Comparison of ENCODE assay signal across 11 cellular contexts in genomic region chr7:20301311-20301939, GRCh38. TPM values are rescaled to one million over a fixed set of nuclear protein-coding genes. Genes with fewer than 3 reads are reported as not detected.
DNase-seq lines count a peak whose midpoint lies in the region; ATAC-seq lines count a peak whose summit lies in the region.
"Had no signal": no experiment of that assay in that cellular context is flagged by ENCODE, and none has a peak within 500 bp of the region (broad histone marks: within the 10 kb centered on the region; RNA-seq: fewer than 3 reads in every experiment).

No MANE protein-coding gene starts in this region.

- no peak overlapping the region for H3K4me3 Mint-ChIP-seq in activated T-cell treated with anti-CD3 and anti-CD28 coated beads, Interleukin-2, amount 50 U/mL, for 72 hours
- no peak overlapping the region for H3K4me3 Mint-ChIP-seq in activated naive CD8-positive, alpha-beta T cell treated with anti-CD3 and anti-CD28 coated beads, Interleukin-2, amount 50 U/mL, for 24 hours
- no peak overlapping the region for H3K4me3 Mint-ChIP-seq in stimulated activated memory B cell treated with anti-CD40 and anti-IgM and Interleukin-4, amounts not matched to agents 10 μg/mL and 1 μg/mL and 100 μg/mL, for 72 hours

- peaks cover 8% of the 10 kb centered on the region for H3K27me3 Mint-ChIP-seq in activated T-cell treated with anti-CD3 and anti-CD28 coated beads, Interleukin-2, amount 50 U/mL, for 72 hours (ENCODE audit: low read depth)
- H3K27me3 Mint-ChIP-seq in activated naive CD8-positive, alpha-beta T cell treated with anti-CD3 and anti-CD28 coated beads, Interleukin-2, amount 50 U/mL, for 24 hours = no peaks in the 10 kb centered on the region
- H3K27me3 Mint-ChIP-seq in stimulated activated memory B cell treated with anti-CD40 and anti-IgM and Interleukin-4, amounts not matched to agents 10 μg/mL and 1 μg/mL and 100 μg/mL, for 72 hours = no peaks in the 10 kb centered on the region

- H3K4me1 Mint-ChIP-seq in activated T-cell treated with anti-CD3 and anti-CD28 coated beads, Interleukin-2, amount 50 U/mL, for 72 hours (ENCODE audit: low read depth) = no peaks in the 10 kb centered on the region
- H3K4me1 Mint-ChIP-seq in activated naive CD8-positive, alpha-beta T cell treated with anti-CD3 and anti-CD28 coated beads, Interleukin-2, amount 50 U/mL, for 24 hours = peaks cover 11% of the 10 kb centered on the region
- H3K4me1 Mint-ChIP-seq in stimulated activated memory B cell treated with anti-CD40 and anti-IgM and Interleukin-4, amounts not matched to agents 10 μg/mL and 1 μg/mL and 100 μg/mL, for 72 hours = peaks cover 32% of the 10 kb centered on the region

- no peak for DNase-seq in activated T-cell treated with anti-CD3 and anti-CD28 coated beads, Interleukin-2, amount 50 U/mL, for 72 hours
- DNase-seq in activated T-cell treated with anti-CD3 and anti-CD28 coated beads, Interleukin-2, amount 50 U/mL, for 1 hour = no peak
- DNase-seq in activated naive CD8-positive, alpha-beta T cell treated with anti-CD3 and anti-CD28 coated beads, Interleukin-2, amount 50 U/mL, for 24 hours = no peak
- DNase-seq in activated T-cell treated with anti-CD3 and anti-CD28 coated beads, Interleukin-2, amount 50 U/mL, for 48 hours = no peak
- no peak for DNase-seq in dedifferentiated amniotic fluid mesenchymal stem cell (ENCODE audit: extremely low spot score)
- DNase-seq: left colon, NCI-H1436, retina had no signal

- ATAC-seq in activated T-cell treated with anti-CD3 and anti-CD28 coated beads, Interleukin-2, amount 50 U/mL, for 72 hours (replicated peaks in 1 of 2) = peak; percentile 52 to 53
- ATAC-seq in HG03469 (IDR thresholded peaks at IDR 0.05; ENCODE audit: unreplicated experiment) (peak; percentile 43), GM18909 (IDR thresholded peaks at IDR 0.05; ENCODE audit: poor library complexity, unreplicated experiment) (no peak)
- ATAC-seq in activated naive CD8-positive, alpha-beta T cell treated with anti-CD3 and anti-CD28 coated beads, Interleukin-2, amount 50 U/mL, for 24 hours = peak; percentile 65
- peak; percentile 57 for ATAC-seq in stimulated activated memory B cell treated with anti-CD40 and anti-IgM and Interleukin-4, amounts not matched to agents 10 μg/mL and 1 μg/mL and 100 μg/mL, for 72 hours
- ATAC-seq: left colon had no signal

- H3K9me3 Mint-ChIP-seq in activated T-cell treated with anti-CD3 and anti-CD28 coated beads, Interleukin-2, amount 50 U/mL, for 72 hours = no peaks in the 10 kb centered on the region
- H3K9me3 Mint-ChIP-seq in activated naive CD8-positive, alpha-beta T cell treated with anti-CD3 and anti-CD28 coated beads, Interleukin-2, amount 50 U/mL, for 24 hours = no peaks in the 10 kb centered on the region
- H3K9me3 Mint-ChIP-seq in stimulated activated memory B cell treated with anti-CD40 and anti-IgM and Interleukin-4, amounts not matched to agents 10 μg/mL and 1 μg/mL and 100 μg/mL, for 72 hours = peaks cover 2% of the 10 kb centered on the region

- no peaks in the 10 kb centered on the region for H3K36me3 Mint-ChIP-seq in activated T-cell treated with anti-CD3 and anti-CD28 coated beads, Interleukin-2, amount 50 U/mL, for 72 hours (ENCODE audit: insufficient read depth in 2 of 2)
- H3K36me3 Mint-ChIP-seq in activated naive CD8-positive, alpha-beta T cell treated with anti-CD3 and anti-CD28 coated beads, Interleukin-2, amount 50 U/mL, for 24 hours (ENCODE audit: low read depth) = no peaks in the 10 kb centered on the region
- H3K36me3 Mint-ChIP-seq in stimulated activated memory B cell treated with anti-CD40 and anti-IgM and Interleukin-4, amounts not matched to agents 10 μg/mL and 1 μg/mL and 100 μg/mL, for 72 hours = no peaks in the 10 kb centered on the region

- no peak overlapping the region for H3K27ac Mint-ChIP-seq in activated T-cell treated with anti-CD3 and anti-CD28 coated beads, Interleukin-2, amount 50 U/mL, for 72 hours
- no peak overlapping the region for H3K27ac Mint-ChIP-seq in activated naive CD8-positive, alpha-beta T cell treated with anti-CD3 and anti-CD28 coated beads, Interleukin-2, amount 50 U/mL, for 24 hours
- no peak overlapping the region for H3K27ac Mint-ChIP-seq in stimulated activated memory B cell treated with anti-CD40 and anti-IgM and Interleukin-4, amounts not matched to agents 10 μg/mL and 1 μg/mL and 100 μg/mL, for 72 hours

RNA-seq across cellular contexts. Expression of gene ITGB8, which starts 29.3 kb away (rescaled TPM):
- total RNA-seq in activated T-cell treated with anti-CD3 and anti-CD28 coated beads, Interleukin-2, amount 50 U/mL, for 72 hours = under 1 TPM in 1 of 2 donors, not detected in 1; 0.02 TPM
